ENCODE assay signal across 17 cellular contexts in genomic region chr1:85606414-85606800, GRCh38. TPM values are rescaled to one million over a fixed set of nuclear protein-coding genes. Genes with fewer than 3 reads are reported as not detected.
DNase-seq lines count a peak whose midpoint lies in the region; ATAC-seq and TF ChIP-seq lines count a peak whose summit lies in the region.
"Had no signal": no experiment of that assay in that cellular context is flagged by ENCODE, and none has a peak within 500 bp of the region (broad histone marks: within the 10 kb centered on the region; RNA-seq: fewer than 3 reads in every experiment).

No MANE protein-coding gene starts in this region.

- POLR2A ChIA-PET in CD4-positive, alpha-beta memory T cell (lab: Charles Lee; ENCODE audit: partially characterized antibody) = no interaction called here

- H3K27me3 Mint-ChIP-seq in osteocyte (ENCODE audit: unreplicated experiment) = no peaks in the 10 kb centered on the region
- H3K27me3 Mint-ChIP-seq in CD4-positive, alpha-beta memory T cell = no peaks in the 10 kb centered on the region
- H3K27me3 Mint-ChIP-seq: brain; CD4-positive, CD25-positive, alpha-beta regulatory T cell; stimulated activated naive CD8-positive, alpha-beta T cell treated with anti-CD3 and anti-CD28 coated beads, Interleukin-15, amount 100 ng/mL, for 72 hours had no signal

- H3K4me3 ChIP-seq in CD4-positive, alpha-beta memory T cell (ENCODE audit: low read length in 2 of 2) = no peak overlapping the region
- H3K4me3 ChIP-seq: heart right ventricle, left lung, SK-N-MC had no signal

- peak overlapping the region; percentile 91 for H3K27ac Mint-ChIP-seq in osteocyte (ENCODE audit: unreplicated experiment)
- H3K27ac Mint-ChIP-seq in CD4-positive, alpha-beta memory T cell = no peak overlapping the region
- H3K27ac Mint-ChIP-seq: brain; CD4-positive, CD25-positive, alpha-beta regulatory T cell; stimulated activated naive CD8-positive, alpha-beta T cell treated with anti-CD3 and anti-CD28 coated beads, Interleukin-15, amount 100 ng/mL, for 72 hours had no signal

- H3K27ac ChIP-seq in epithelial cell of prostate = peak overlapping the region; percentile 91
- H3K27ac ChIP-seq in CD4-positive, alpha-beta memory T cell (ENCODE audit: low read depth, low read length) = no peak overlapping the region
- H3K27ac ChIP-seq: heart right ventricle, left lung had no signal

- H3K9me3 ChIP-seq in CD4-positive, alpha-beta memory T cell (ENCODE audit: control insufficient read depth in 1 of 2, low read length in 2 of 2) = no peaks in the 10 kb centered on the region
- H3K9me3 ChIP-seq: heart right ventricle, left lung had no signal

- no peaks in the 10 kb centered on the region for H3K9me3 Mint-ChIP-seq in osteocyte (ENCODE audit: unreplicated experiment)
- H3K9me3 Mint-ChIP-seq in CD4-positive, alpha-beta memory T cell = no peaks in the 10 kb centered on the region
- H3K9me3 Mint-ChIP-seq: brain; stimulated activated naive CD8-positive, alpha-beta T cell treated with anti-CD3 and anti-CD28 coated beads, Interleukin-15, amount 100 ng/mL, for 72 hours had no signal

- CTCF ChIA-PET in CD4-positive, alpha-beta memory T cell (lab: Charles Lee; ENCODE audit: partially characterized antibody) = no interaction called here

- H3K36me3 Mint-ChIP-seq in osteocyte (ENCODE audit: unreplicated experiment) = no peaks in the 10 kb centered on the region
- peaks cover 0 to 4% of the 10 kb centered on the region in 2 donors for H3K36me3 Mint-ChIP-seq in CD4-positive, alpha-beta memory T cell
- H3K36me3 Mint-ChIP-seq: brain had no signal

- no peaks in the 10 kb centered on the region for H3K36me3 ChIP-seq in CD4-positive, alpha-beta memory T cell (ENCODE audit: insufficient read depth, low read length)
- H3K36me3 ChIP-seq: heart right ventricle, left lung had no signal

- no peak for ATAC-seq in HG03097 (IDR thresholded peaks at IDR 0.05; ENCODE audit: low FRiP score, unreplicated experiment)
- no peak for ATAC-seq in GM19351 (IDR thresholded peaks at IDR 0.05; ENCODE audit: unreplicated experiment)
- ATAC-seq: stimulated activated naive CD8-positive, alpha-beta T cell treated with anti-CD3 and anti-CD28 coated beads, Interleukin-15, amount 100 ng/mL, for 72 hours had no signal

- H3K4me3 Mint-ChIP-seq in osteocyte (ENCODE audit: unreplicated experiment) = no peak overlapping the region
- H3K4me3 Mint-ChIP-seq in CD4-positive, alpha-beta memory T cell = no peak overlapping the region
- H3K4me3 Mint-ChIP-seq: brain; CD4-positive, CD25-positive, alpha-beta regulatory T cell; stimulated activated naive CD8-positive, alpha-beta T cell treated with anti-CD3 and anti-CD28 coated beads, Interleukin-15, amount 100 ng/mL, for 72 hours had no signal

- TF ChIP-seq CTCF in osteocyte (IDR thresholded peaks at IDR 0.05) = no peak

- peak; percentile 36 for DNase-seq in HCEC 1CT
- DNase-seq in RKO (ENCODE audit: low spot score) = peak; percentile 26
- no peak for DNase-seq in epithelial cell of prostate (ENCODE audit: low read depth, low spot score)
- no peak for DNase-seq in osteocyte (ENCODE audit: extremely low spot score, unreplicated experiment)
- DNase-seq in globus pallidus (ENCODE audit: low spot score) = no peak
- no peak for DNase-seq in CD4-positive, alpha-beta memory T cell
- DNase-seq: activated gamma-delta T cell treated with Interleukin-2 at 50 U/mL for 16 hours; CD4-positive, CD25-positive, alpha-beta regulatory T cell; heart right ventricle; left lung; NCI-H2081 treated with DMSO at 0.1 percent for 48 hours; stimulated activated naive CD8-positive, alpha-beta T cell treated with anti-CD3 and anti-CD28 coated beads, Interleukin-15, amount 100 ng/mL, for 72 hours had no signal

- H3K4me1 ChIP-seq in CD4-positive, alpha-beta memory T cell (ENCODE audit: insufficient read depth, low read length) = no peaks in the 10 kb centered on the region

- H3K27me3 ChIP-seq in CD4-positive, alpha-beta memory T cell (ENCODE audit: insufficient read depth, low read length) = no peaks in the 10 kb centered on the region
- H3K27me3 ChIP-seq: heart right ventricle, left lung had no signal

- peaks cover 84% of the 10 kb centered on the region for H3K4me1 Mint-ChIP-seq in osteocyte (ENCODE audit: unreplicated experiment)
- no peaks in the 10 kb centered on the region for H3K4me1 Mint-ChIP-seq in CD4-positive, alpha-beta memory T cell
- H3K4me1 Mint-ChIP-seq: stimulated activated naive CD8-positive, alpha-beta T cell treated with anti-CD3 and anti-CD28 coated beads, Interleukin-15, amount 100 ng/mL, for 72 hours had no signal

- intact Hi-C loops in CD4-positive, alpha-beta memory T cell (cut with micrococcal nuclease) = no loop called here

RNA-seq across cellular contexts. Expression of gene CCN1, which starts 25.8 kb away (rescaled TPM):
- total RNA-seq in osteocyte = 412 and 526 TPM in 2 replicates
- total RNA-seq in CD4-positive, alpha-beta memory T cell = not detected
- polyA plus RNA-seq in CD4-positive, alpha-beta memory T cell = not detected
- total RNA-seq: activated CD8-positive, alpha-beta memory T cell treated with anti-CD3 and anti-CD28 coated beads for 36 hours; CD4-positive, CD25-positive, alpha-beta regulatory T cell had no signal
- polyA plus RNA-seq: CD4-positive, CD25-positive, alpha-beta regulatory T cell had no signal

Comparison
In these comparisons a context has a peak if more than half of its experiments do, and no peak if none do; other contexts are left out.
1. DNase-seq: peak in HCEC 1CT (single experiment) and RKO (single experiment); none in epithelial cell of prostate (single experiment), osteocyte (single experiment), globus pallidus (single experiment) and CD4-positive, alpha-beta memory T cell (0 of 5).
2. RNA of gene CCN1, which starts 25.8 kb away (total RNA-seq): 412 to 526 TPM in osteocyte; not detected in CD4-positive, alpha-beta memory T cell; every median in the first group is over 100 times any median in the second.